In genomic region chr19:48513289-48514122, GRCh38 we compare ENCODE assay signal across 1 cellular context.
TF ChIP-seq lines count a peak whose summit lies in the region.

No MANE protein-coding gene starts in this region.

TF ChIP-seq in SK-N-SH, 30 proteins besides CTCF, POLR2A, EP300 and RAD21 (continued from another document):
- TF ChIP-seq ZBTB33 (IDR thresholded peaks at IDR 0.05; ENCODE audit: borderline replicate concordance, low read depth) (no peak), FOXM1 (IDR thresholded peaks at IDR 0.05; ENCODE audit: low read depth) (no peak), NFIC (IDR thresholded peaks at IDR 0.05; ENCODE audit: borderline replicate concordance) (no peak), NRF1 (IDR thresholded peaks at IDR 0.05; ENCODE audit: low read depth, low read length) (peak; percentile 51; the same call in 1 of the 2 replicates), JUND (IDR thresholded peaks at IDR 0.05) (no peak), TCF12 (IDR thresholded peaks at IDR 0.05) (no peak), CHD2 (IDR thresholded peaks at IDR 0.05; ENCODE audit: low read length, partially characterized antibody) (peak; percentile 87), TEAD4 (IDR thresholded peaks at IDR 0.05; ENCODE audit: borderline replicate concordance, insufficient read depth) (no peak), FOSL2 (IDR thresholded peaks at IDR 0.05; ENCODE audit: borderline replicate concordance, low read depth) (no peak), FOXJ3 (CRISPR knock-in tag; IDR thresholded peaks at IDR 0.05) (0 out of 2 replicates have a peak, but pooled peaks have one; percentile 26), USF1 (IDR thresholded peaks at IDR 0.05; ENCODE audit: borderline replicate concordance, low read depth) (no peak; the same call in 1 of the 2 replicates), SIN3A (IDR thresholded peaks at IDR 0.05; ENCODE audit: borderline replicate concordance, low read depth, low read length) (no peak), GATA2 (CRISPR knock-in tag; IDR thresholded peaks at IDR 0.05) (no peak), SMC3 (IDR thresholded peaks at IDR 0.05; ENCODE audit: low read depth, low read length) (no peak), POLR2AphosphoS5 (IDR thresholded peaks at IDR 0.05; ENCODE audit: low read depth, low read length) (no peak; the same call in none of the 2 replicates), RCOR1 (IDR thresholded peaks at IDR 0.05; ENCODE audit: low read length) (peak; percentile 67), IRF3 (IDR thresholded peaks at IDR 0.05; ENCODE audit: low read depth, low read length) (no peak), RXRA (IDR thresholded peaks at IDR 0.05; ENCODE audit: borderline replicate concordance, low read depth) (no peak), PBX3 (IDR thresholded peaks at IDR 0.05) (no peak), MEF2A (IDR thresholded peaks at IDR 0.05; ENCODE audit: borderline replicate concordance, low read depth) (no peak), EZH2phosphoT487 (IDR thresholded peaks at IDR 0.05; ENCODE audit: borderline replicate concordance, low read depth) (no peak), RFX5 (IDR thresholded peaks at IDR 0.05; ENCODE audit: low read length) (no peak), MAX (IDR thresholded peaks at IDR 0.05; ENCODE audit: low read depth) (0 out of 2 replicates have a peak, but pooled peaks have one; percentile 0), MXI1 (IDR thresholded peaks at IDR 0.05; ENCODE audit: low read depth, low read length) (0 out of 2 replicates have a peak, but pooled peaks have one; percentile 12), YY1 (IDR thresholded peaks at IDR 0.05; ENCODE audit: low read depth) (no peak), TAF1 (IDR thresholded peaks at IDR 0.05; ENCODE audit: borderline replicate concordance, low read depth, low read length) (no peak), ELF1 (IDR thresholded peaks at IDR 0.05) (peak; percentile 82)
